ENCODE assay signal across 29 cellular contexts in the genomic region with DNA sequence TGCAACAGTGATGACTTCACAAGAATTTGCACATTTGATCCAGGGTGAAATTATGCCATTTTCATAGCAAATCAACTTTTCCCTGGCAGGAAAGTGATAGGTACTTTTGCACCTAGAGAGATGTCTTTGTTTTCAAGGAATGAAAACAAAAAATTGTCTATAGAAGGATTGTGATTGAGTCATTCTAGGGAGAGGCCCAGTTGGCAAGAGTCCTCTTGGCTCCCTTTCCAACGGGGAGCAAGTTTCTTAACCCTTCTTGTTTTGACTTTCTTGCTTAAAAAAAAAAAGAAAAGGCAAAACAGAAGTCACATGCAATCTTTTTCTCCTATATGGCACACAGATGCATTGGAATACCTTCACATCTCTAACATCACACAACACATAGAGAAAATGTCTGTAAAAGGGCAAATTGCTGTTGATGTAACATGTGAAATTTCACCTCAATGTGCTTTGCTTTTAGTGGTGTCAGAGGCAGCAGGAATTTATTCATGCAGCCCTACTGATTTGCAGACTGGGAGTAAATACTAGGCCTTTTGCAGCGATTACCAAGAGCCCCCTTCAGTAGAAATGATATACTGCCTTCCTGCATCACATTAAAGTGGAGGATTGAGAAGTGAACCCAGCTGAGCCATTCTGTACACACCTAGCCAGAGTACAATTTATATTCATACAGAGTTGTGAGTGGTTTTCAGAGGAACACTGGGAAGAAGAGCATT.
A peak's percentile ranks its signal among the peaks of the same experiment; 100 is the strongest.
DNase-seq lines count a peak whose midpoint lies in the region; ATAC-seq and TF ChIP-seq lines count a peak whose summit lies in the region.
"Had no signal": no experiment of that assay in that cellular context is flagged by ENCODE, and none has a peak within 500 bp of the region (broad histone marks: within the 10 kb centered on the region; RNA-seq: fewer than 3 reads in every experiment).

No MANE protein-coding gene starts in this region.

- no peaks in the 10 kb centered on the region for H3K9me3 Mint-ChIP-seq in chondrocyte (ENCODE audit: low read depth)
- H3K9me3 Mint-ChIP-seq in activated T-helper 2 cell treated with anti-CD3 and anti-CD28 coated beads, Interferon-gamma antibody, Interleukin-2, Interleukin-4, amounts not matched to agents 10 μg/mL and 5 μg/mL and 100 μg/mL, durations not matched to agents 14 hours and 24 hours and 36 hours = no peaks in the 10 kb centered on the region
- H3K9me3 Mint-ChIP-seq: activated CD4-positive, alpha-beta T cell treated with anti-CD3 and anti-CD28 coated beads, Interleukin-2, amount 10 ng/mL, durations not matched to agents 24 days and 14 days; stimulated activated memory B cell treated with anti-CD40 and anti-IgM and Interleukin-4, amounts not matched to agents 10 μg/mL and 1 μg/mL and 100 μg/mL, for 72 hours; T-cell had no signal

- H3K36me3 Mint-ChIP-seq in chondrocyte (ENCODE audit: low read depth) = no peaks in the 10 kb centered on the region
- H3K36me3 Mint-ChIP-seq in activated T-helper 2 cell treated with anti-CD3 and anti-CD28 coated beads, Interferon-gamma antibody, Interleukin-2, Interleukin-4, amounts not matched to agents 10 μg/mL and 5 μg/mL and 100 μg/mL, durations not matched to agents 14 hours and 24 hours and 36 hours (ENCODE audit: low read depth) = no peaks in the 10 kb centered on the region
- H3K36me3 Mint-ChIP-seq: activated naive CD8-positive, alpha-beta T cell; CD8-positive, alpha-beta memory T cell; stimulated activated memory B cell treated with anti-CD40 and anti-IgM and Interleukin-4, amounts not matched to agents 10 μg/mL and 1 μg/mL and 100 μg/mL, for 72 hours; T-cell had no signal

- H3K27ac ChIP-seq in right cardiac atrium (ENCODE audit: low read length) = no peak overlapping the region
- H3K27ac ChIP-seq: gastroesophageal sphincter, KMS-11, prostate gland had no signal

- peak; percentile 31 to 55 (median 48) for DNase-seq in right cardiac atrium
- no peak for DNase-seq in left ventricle myocardium superior
- no peak for DNase-seq in chondrocyte (ENCODE audit: low spot score)
- peak; percentile 3 for DNase-seq in iris pigment epithelial cell (ENCODE audit: low read depth)
- DNase-seq in stromal cell of bone marrow (ENCODE audit: low read depth) = peak; percentile 18
- no peak for DNase-seq in activated T-helper 2 cell treated with anti-CD3 and anti-CD28 coated beads, Interferon-gamma antibody, Interleukin-2, Interleukin-4, amounts not matched to agents 10 μg/mL and 5 μg/mL and 100 μg/mL, durations not matched to agents 14 hours and 24 hours and 36 hours (ENCODE audit: low spot score)
- DNase-seq in NCI-H446 (lab: John Stamatoyannopoulos, UW) = no peak
- DNase-seq: activated CD4-positive, alpha-beta T cell treated with anti-CD3 and anti-CD28 coated beads, Interleukin-2, amount 10 ng/mL, durations not matched to agents 24 days and 14 days; activated effector memory CD4-positive, alpha-beta T cell treated with anti-CD3 and anti-CD28 coated beads, Interleukin-2, amount 50 U/mL, for 16 hours; activated T-cell treated with anti-CD3 and anti-CD28 coated beads, Interleukin-2, amount 50 U/mL, for 1 hour; BE2C; caudate nucleus; CD8-positive, alpha-beta memory T cell; cortex of kidney; esophagus squamous epithelium; kidney glomerular epithelial cell; NCI-H1436; NCI-H446 treated with DMSO at 0.1 percent for 48 hours; stimulated activated CD4-positive, alpha-beta T cell treated with anti-CD3 and anti-CD28 coated beads, Interleukin-15, amount 100 ng/mL, for 24 hours; substantia nigra; T-cell; trophoblast cell had no signal

- H3K27ac Mint-ChIP-seq in chondrocyte (ENCODE audit: unreplicated experiment) = no peak overlapping the region
- no peak overlapping the region for H3K27ac Mint-ChIP-seq in activated T-helper 2 cell treated with anti-CD3 and anti-CD28 coated beads, Interferon-gamma antibody, Interleukin-2, Interleukin-4, amounts not matched to agents 10 μg/mL and 5 μg/mL and 100 μg/mL, durations not matched to agents 14 hours and 24 hours and 36 hours
- H3K27ac Mint-ChIP-seq: activated CD4-positive, alpha-beta T cell treated with anti-CD3 and anti-CD28 coated beads, Interleukin-2, amount 10 ng/mL, durations not matched to agents 24 days and 14 days; activated naive CD8-positive, alpha-beta T cell; CD8-positive, alpha-beta memory T cell; stimulated activated memory B cell treated with anti-CD40 and anti-IgM and Interleukin-4, amounts not matched to agents 10 μg/mL and 1 μg/mL and 100 μg/mL, for 72 hours; T-cell had no signal

- H3K4me1 Mint-ChIP-seq in chondrocyte (ENCODE audit: low read depth) = peaks cover 34% of the 10 kb centered on the region
- H3K4me1 Mint-ChIP-seq in activated T-helper 2 cell treated with anti-CD3 and anti-CD28 coated beads, Interferon-gamma antibody, Interleukin-2, Interleukin-4, amounts not matched to agents 10 μg/mL and 5 μg/mL and 100 μg/mL, durations not matched to agents 14 hours and 24 hours and 36 hours (ENCODE audit: low read depth) = no peaks in the 10 kb centered on the region
- H3K4me1 Mint-ChIP-seq: activated CD4-positive, alpha-beta T cell treated with anti-CD3 and anti-CD28 coated beads, Interleukin-2, amount 10 ng/mL, durations not matched to agents 24 days and 14 days; CD8-positive, alpha-beta memory T cell; stimulated activated memory B cell treated with anti-CD40 and anti-IgM and Interleukin-4, amounts not matched to agents 10 μg/mL and 1 μg/mL and 100 μg/mL, for 72 hours; T-cell had no signal

- 17% methylated on average over 2 of the region's 2 CpGs for WGBS in right cardiac atrium

- no peaks in the 10 kb centered on the region for H3K27me3 ChIP-seq in right cardiac atrium (ENCODE audit: control insufficient read depth, insufficient read depth)
- H3K27me3 ChIP-seq: BE2C, esophagus squamous epithelium, gastroesophageal sphincter had no signal

- ATAC-seq in right cardiac atrium = peak in 1 of 2 donors; percentile 63
- no peak for ATAC-seq in left ventricle myocardium superior
- no peak for ATAC-seq in GM19455 (IDR thresholded peaks at IDR 0.05; ENCODE audit: unreplicated experiment)
- ATAC-seq: gastroesophageal sphincter; stimulated activated memory B cell treated with anti-CD40 and anti-IgM and Interleukin-4, amounts not matched to agents 10 μg/mL and 1 μg/mL and 100 μg/mL, for 72 hours; T-cell had no signal

- peaks cover 2% of the 10 kb centered on the region for H3K4me1 ChIP-seq in right cardiac atrium (ENCODE audit: control insufficient read depth, insufficient read depth, low read length)
- H3K4me1 ChIP-seq: BE2C, gastroesophageal sphincter, prostate gland had no signal

- H3K27me3 Mint-ChIP-seq in chondrocyte (ENCODE audit: low read depth) = no peaks in the 10 kb centered on the region
- H3K27me3 Mint-ChIP-seq in activated T-helper 2 cell treated with anti-CD3 and anti-CD28 coated beads, Interferon-gamma antibody, Interleukin-2, Interleukin-4, amounts not matched to agents 10 μg/mL and 5 μg/mL and 100 μg/mL, durations not matched to agents 14 hours and 24 hours and 36 hours (ENCODE audit: low read depth) = no peaks in the 10 kb centered on the region
- H3K27me3 Mint-ChIP-seq: activated CD4-positive, alpha-beta T cell treated with anti-CD3 and anti-CD28 coated beads, Interleukin-2, amount 10 ng/mL, durations not matched to agents 24 days and 14 days; activated naive CD8-positive, alpha-beta T cell; CD8-positive, alpha-beta memory T cell; stimulated activated memory B cell treated with anti-CD40 and anti-IgM and Interleukin-4, amounts not matched to agents 10 μg/mL and 1 μg/mL and 100 μg/mL, for 72 hours; T-cell had no signal

- H3K4me3 Mint-ChIP-seq in chondrocyte (ENCODE audit: unreplicated experiment) = no peak overlapping the region
- no peak overlapping the region for H3K4me3 Mint-ChIP-seq in activated T-helper 2 cell treated with anti-CD3 and anti-CD28 coated beads, Interferon-gamma antibody, Interleukin-2, Interleukin-4, amounts not matched to agents 10 μg/mL and 5 μg/mL and 100 μg/mL, durations not matched to agents 14 hours and 24 hours and 36 hours (ENCODE audit: low read depth)
- H3K4me3 Mint-ChIP-seq: activated CD4-positive, alpha-beta T cell treated with anti-CD3 and anti-CD28 coated beads, Interleukin-2, amount 10 ng/mL, durations not matched to agents 24 days and 14 days; activated naive CD8-positive, alpha-beta T cell; CD8-positive, alpha-beta memory T cell; stimulated activated memory B cell treated with anti-CD40 and anti-IgM and Interleukin-4, amounts not matched to agents 10 μg/mL and 1 μg/mL and 100 μg/mL, for 72 hours; T-cell had no signal

- no peak overlapping the region for H3K4me3 ChIP-seq in right cardiac atrium (ENCODE audit: low read length)
- H3K4me3 ChIP-seq: esophagus squamous epithelium, gastroesophageal sphincter, HAP-1, prostate gland had no signal

- no peaks in the 10 kb centered on the region for H3K9me3 ChIP-seq in right cardiac atrium (ENCODE audit: control insufficient read depth, low read length)
- H3K9me3 ChIP-seq: BE2C, esophagus squamous epithelium, gastroesophageal sphincter, HAP-1, prostate gland had no signal

- TF ChIP-seq CTCF in chondrocyte (IDR thresholded peaks at IDR 0.05) = peak; percentile 23

- intact Hi-C loops in right cardiac atrium (cut with DNase I) = no loop called here
- intact Hi-C loops in left ventricle myocardium superior (cut with micrococcal nuclease) = no loop called here
- intact Hi-C loops in activated T-helper 2 cell treated with anti-CD3 and anti-CD28 coated beads, Interferon-gamma antibody, Interleukin-2, Interleukin-4, amounts not matched to agents 10 μg/mL and 5 μg/mL and 100 μg/mL, durations not matched to agents 14 hours and 24 hours and 36 hours (cut with micrococcal nuclease) = no loop called here

Comparison
In these comparisons a context has a peak if more than half of its experiments do, and no peak if none do; other contexts are left out.
1. DNase-seq: peak in right cardiac atrium (3 of 3), iris pigment epithelial cell (single experiment) and stromal cell of bone marrow (single experiment); none in left ventricle myocardium superior (single experiment), chondrocyte (single experiment), activated T-helper 2 cell treated with anti-CD3 and anti-CD28 coated beads, Interferon-gamma antibody, Interleukin-2, Interleukin-4, amounts not matched to agents 10 μg/mL and 5 μg/mL and 100 μg/mL, durations not matched to agents 14 hours and 24 hours and 36 hours (single experiment) and NCI-H446 (0 of 2).